Comparison of ENCODE assay signal across 12 cellular contexts in genomic region chr2:42314892-42315468, GRCh38.
A peak's percentile ranks its signal among the peaks of the same experiment; 100 is the strongest.
DNase-seq lines count a peak whose midpoint lies in the region; ATAC-seq and FAIRE-seq lines count a peak whose summit lies in the region.
"Had no signal": no experiment of that assay in that cellular context is flagged by ENCODE, and none has a peak within 500 bp of the region (broad histone marks: within the 10 kb centered on the region; RNA-seq: fewer than 3 reads in every experiment).

No MANE protein-coding gene starts in this region.

- H3K4me1 Mint-ChIP-seq in activated naive CD8-positive, alpha-beta T cell (ENCODE audit: low read depth) = peaks cover 26% of the 10 kb centered on the region
- H3K4me1 Mint-ChIP-seq: stimulated activated memory B cell treated with anti-CD40 and anti-IgM and Interleukin-4, amounts not matched to agents 10 μg/mL and 1 μg/mL and 100 μg/mL, for 72 hours had no signal

- ATAC-seq in GM19023 (IDR thresholded peaks at IDR 0.05; ENCODE audit: unreplicated experiment) (no peak), HG03025 (IDR thresholded peaks at IDR 0.05; ENCODE audit: low FRiP score, unreplicated experiment) (no peak)
- ATAC-seq: stimulated activated memory B cell treated with anti-CD40 and anti-IgM and Interleukin-4, amounts not matched to agents 10 μg/mL and 1 μg/mL and 100 μg/mL, for 72 hours had no signal

- no peak for FAIRE-seq in HTR-8/SVneo (lab: Jason Lieb, UNC)

- peak overlapping the region in 7 of 11 experiments; percentile 22 to 74 (median 55); a peak in 12 of 22 replicates for H3K27ac ChIP-seq in BLaER1 treated with 17β-estradiol and CSF1 and Interleukin-3, amounts not matched to agents 10 nM and 100 nM

- H3K4me3 Mint-ChIP-seq in activated naive CD8-positive, alpha-beta T cell = no peak overlapping the region
- H3K4me3 Mint-ChIP-seq: stimulated activated memory B cell treated with anti-CD40 and anti-IgM and Interleukin-4, amounts not matched to agents 10 μg/mL and 1 μg/mL and 100 μg/mL, for 72 hours had no signal

- peak overlapping the region in 9 of 11 experiments; percentile 32 to 88 (median 75); a peak in 17 of 22 replicates for H3K4me2 ChIP-seq in BLaER1 treated with 17β-estradiol and CSF1 and Interleukin-3, amounts not matched to agents 10 nM and 100 nM

- peak overlapping the region in 2 of 11 experiments; percentile 4 to 23; a peak in 2 of 22 replicates for H3K9ac ChIP-seq in BLaER1 treated with 17β-estradiol and CSF1 and Interleukin-3, amounts not matched to agents 10 nM and 100 nM

- H3K27me3 Mint-ChIP-seq in activated naive CD8-positive, alpha-beta T cell = no peaks in the 10 kb centered on the region
- H3K27me3 Mint-ChIP-seq: stimulated activated memory B cell treated with anti-CD40 and anti-IgM and Interleukin-4, amounts not matched to agents 10 μg/mL and 1 μg/mL and 100 μg/mL, for 72 hours had no signal

- H3K4me1 ChIP-seq in BLaER1 treated with 17β-estradiol and CSF1 and Interleukin-3, amounts not matched to agents 10 nM and 100 nM = peaks cover 0 to 47% (median 22%) of the 10 kb centered on the region in 10 experiments; a peak in 15 of 20 replicates

- peaks cover 9% of the 10 kb centered on the region for H3K36me3 Mint-ChIP-seq in activated naive CD8-positive, alpha-beta T cell

- no peaks in the 10 kb centered on the region for H4K20me1 ChIP-seq in BLaER1 treated with 17β-estradiol and CSF1 and Interleukin-3, amounts not matched to agents 10 nM and 100 nM

- H3K36me3 ChIP-seq in BLaER1 treated with 17β-estradiol and CSF1 and Interleukin-3, amounts not matched to agents 10 nM and 100 nM = peaks cover 15 to 57% (median 41%) of the 10 kb centered on the region in 11 experiments; a peak in 20 of 22 replicates

- H3K9me3 Mint-ChIP-seq in activated naive CD8-positive, alpha-beta T cell (ENCODE audit: low read depth) = no peaks in the 10 kb centered on the region
- H3K9me3 Mint-ChIP-seq: stimulated activated memory B cell treated with anti-CD40 and anti-IgM and Interleukin-4, amounts not matched to agents 10 μg/mL and 1 μg/mL and 100 μg/mL, for 72 hours had no signal

- peak overlapping the region in 1 of 10 experiments; percentile 29; a peak in 1 of 20 replicates for H3K4me3 ChIP-seq in BLaER1 treated with 17β-estradiol and CSF1 and Interleukin-3, amounts not matched to agents 10 nM and 100 nM

- no peaks in the 10 kb centered on the region for H3K27me3 ChIP-seq in BLaER1 treated with 17β-estradiol and CSF1 and Interleukin-3, amounts not matched to agents 10 nM and 100 nM

- no peaks in the 10 kb centered on the region for H3K9me3 ChIP-seq in BLaER1 treated with 17β-estradiol and CSF1 and Interleukin-3, amounts not matched to agents 10 nM and 100 nM (replicated peaks in 1 of 11)

- DNase-seq in HTR-8/SVneo (ENCODE audit: insufficient read length, low spot score) (peak; percentile 49), kidney tubule cell (ENCODE audit: low spot score) (peak; percentile 83), NCI-H345 treated with DMSO at 0.1 percent for 48 hours (lab: John Stamatoyannopoulos, UW; ENCODE audit: unreplicated experiment) (no peak)
- DNase-seq in stimulated activated naive CD4-positive, alpha-beta T cell (lab: John Stamatoyannopoulos, UW) = no peak
- DNase-seq: activated gamma-delta T cell, hippocampal formation, retina had no signal

- peak overlapping the region; percentile 36 for H3K27ac Mint-ChIP-seq in activated naive CD8-positive, alpha-beta T cell
- H3K27ac Mint-ChIP-seq: stimulated activated memory B cell treated with anti-CD40 and anti-IgM and Interleukin-4, amounts not matched to agents 10 μg/mL and 1 μg/mL and 100 μg/mL, for 72 hours had no signal

Comparison
In these comparisons a context has a peak if more than half of its experiments do, and no peak if none do; other contexts are left out.
1. DNase-seq: peak in HTR-8/SVneo (single experiment) and kidney tubule cell (single experiment); none in NCI-H345 treated with DMSO at 0.1 percent for 48 hours (single experiment) and stimulated activated naive CD4-positive, alpha-beta T cell (0 of 6).